In genomic region chr6:34722451-34722850, GRCh38 we compare ENCODE assay signal across 20 cellular contexts. TPM values are rescaled to one million over a fixed set of nuclear protein-coding genes. Genes with fewer than 3 reads are reported as not detected.
DNase-seq lines count a peak whose midpoint lies in the region; ATAC-seq, FAIRE-seq and TF ChIP-seq lines count a peak whose summit lies in the region.
"Had no signal": no experiment of that assay in that cellular context is flagged by ENCODE, and none has a peak within 500 bp of the region (broad histone marks: within the 10 kb centered on the region; RNA-seq: fewer than 3 reads in every experiment).

No MANE protein-coding gene starts in this region.

- H2BK15ac ChIP-seq in H9 (ENCODE audit: low read depth, low read length): no peak overlapping the region
- H2BK15ac ChIP-seq in mesenchymal stem cell (ENCODE audit: low read depth, poor library complexity, severe bottlenecking): no peak overlapping the region

- H3K4me1 Mint-ChIP-seq in H9 (peaks cover 20 to 30% of the 10 kb centered on the region in 2 experiments), WTC11 (peaks cover 27% of the 10 kb centered on the region), type B pancreatic cell (ENCODE audit: unreplicated experiment) (peaks cover 17% of the 10 kb centered on the region)

- H3K9me3 ChIP-seq in H9 (ENCODE audit: control insufficient read depth, low read depth, low read length) (no peaks in the 10 kb centered on the region), mesenchymal stem cell (ENCODE audit: control insufficient read depth, low read length) (peaks cover 2% of the 10 kb centered on the region), pancreas (no peaks in the 10 kb centered on the region), heart left ventricle (no peaks in the 10 kb centered on the region)

- POLR2A ChIA-PET in WTC11 (lab: Charles Lee): interaction anchor here (0.7 kb wide), 1 partner anchor 422 kb away, joined by 5 read pairs; no protein-coding TSS in a partner anchor

- H2BK120ac ChIP-seq in H9 (ENCODE audit: low read depth, low read length, poor library complexity, severe bottlenecking): no peak overlapping the region
- no peak overlapping the region for H2BK120ac ChIP-seq in mesenchymal stem cell (ENCODE audit: low read depth, low read length)

- H3K79me2 ChIP-seq in H9 (ENCODE audit: insufficient read depth, low read length): no peaks in the 10 kb centered on the region

- H2AK5ac ChIP-seq in H9 (ENCODE audit: insufficient read length, low read length) (no peak overlapping the region), mesenchymal stem cell (ENCODE audit: low read length, severe bottlenecking) (no peak overlapping the region)

- H3K79me1 ChIP-seq in H9 (ENCODE audit: insufficient read depth, low read depth, low read length, poor library complexity, severe bottlenecking) (no peaks in the 10 kb centered on the region), mesenchymal stem cell (replicated peaks; ENCODE audit: low read length, poor library complexity, severe bottlenecking) (no peaks in the 10 kb centered on the region)

- no peak overlapping the region for H2AFZ ChIP-seq in H9 (ENCODE audit: low read length)
- no peak overlapping the region for H2AFZ ChIP-seq in mesenchymal stem cell (ENCODE audit: low read depth, low read length)

- no peaks in the 10 kb centered on the region; the same call in 1 of the 2 replicates for H3K27me3 Mint-ChIP-seq in H9 (ENCODE audit: low read depth)
- no peaks in the 10 kb centered on the region; the same call in 1 of the 2 replicates for H3K27me3 Mint-ChIP-seq in WTC11 (ENCODE audit: low read depth)
- no peaks in the 10 kb centered on the region for H3K27me3 Mint-ChIP-seq in type B pancreatic cell

- H4K20me1 ChIP-seq in H9 (ENCODE audit: control insufficient read depth, insufficient read depth, insufficient read length): no peaks in the 10 kb centered on the region

- H3K27me3 ChIP-seq in H9 (ENCODE audit: insufficient read depth, low read length) (no peaks in the 10 kb centered on the region), mesenchymal stem cell (ENCODE audit: control insufficient read depth in 1 of 2, insufficient read depth in 1 of 2, low read length in 2 of 2) (no peaks in the 10 kb centered on the region), pancreas (no peaks in the 10 kb centered on the region), heart left ventricle (no peaks in the 10 kb centered on the region)

- H3K4ac ChIP-seq in H9 (ENCODE audit: low read depth, low read length): no peak overlapping the region
- H3K4ac ChIP-seq in mesenchymal stem cell (ENCODE audit: low read depth in 1 of 2, low read length in 2 of 2): peak overlapping the region in 1 of 2 experiments; percentile 51

- WGBS in H9 (ENCODE audit: extremely low coverage, insufficient read length, low lambda C conversion rate): no CpG with 5 or more reads among the region's 8 CpGs
- 96% methylated on average over 8 of the region's 8 CpGs for WGBS in mesenchymal stem cell
- WGBS in pancreas, 2 donors: 78 to 83% methylated on average over 8 of the region's 8 CpGs
- WGBS in heart left ventricle, 4 donors: 85 to 88% (median 86%) methylated on average over 8 of the region's 8 CpGs

- H3K4me2 ChIP-seq in H9 (ENCODE audit: insufficient read depth, insufficient read length, low read length): no peak overlapping the region
- H3K4me2 ChIP-seq in mesenchymal stem cell (ENCODE audit: low read length, poor library complexity, severe bottlenecking): no peak overlapping the region
- H3K4me2 ChIP-seq: KMS-11 had no signal

- CTCF ChIA-PET in WTC11 (lab: Charles Lee): no interaction called here

- no peak overlapping the region for H4K5ac ChIP-seq in H9 (ENCODE audit: insufficient read length, low read depth, low read length)

- no peak for FAIRE-seq in pancreas (lab: Jason Lieb, UNC)
- FAIRE-seq: GM12892, GM19239 had no signal

- H3K9ac ChIP-seq in H9 (ENCODE audit: extremely low read depth, insufficient read length, low read length): no peak overlapping the region
- no peak overlapping the region for H3K9ac ChIP-seq in mesenchymal stem cell (ENCODE audit: low read length)
- H3K9ac ChIP-seq: GM23248, KMS-11 had no signal

- H3K23me2 ChIP-seq in H9 (ENCODE audit: insufficient read length, low read depth, low read length, poor library complexity, severe bottlenecking): no peaks in the 10 kb centered on the region

- no peak overlapping the region for H3K23ac ChIP-seq in H9 (ENCODE audit: insufficient read length, low read depth, low read length)
- no peak overlapping the region for H3K23ac ChIP-seq in mesenchymal stem cell (ENCODE audit: low read length in 2 of 2)

- TF ChIP-seq POLR2A in heart left ventricle (IDR thresholded peaks at IDR 0.05): no peak

- H3K27ac ChIP-seq in H9 (ENCODE audit: insufficient read length, low read depth, low read length) (no peak overlapping the region), mesenchymal stem cell (ENCODE audit: low read length, poor library complexity, severe bottlenecking) (no peak overlapping the region), pancreas (no peak overlapping the region), heart left ventricle (no peak overlapping the region)
- H3K27ac ChIP-seq: GM23248, HL-60 had no signal

- no peak for TF ChIP-seq CTCF in H9 (conservative IDR thresholded peaks at IDR 0.05)
- TF ChIP-seq CTCF in WTC11 (IDR thresholded peaks at IDR 0.05): no peak
- no peak for TF ChIP-seq CTCF in type B pancreatic cell (conservative IDR thresholded peaks at IDR 0.05)
- no peak for TF ChIP-seq CTCF in pancreas (IDR thresholded peaks at IDR 0.05)
- no peak for TF ChIP-seq CTCF in foreskin fibroblast (IDR thresholded peaks at IDR 0.05; ENCODE audit: low read depth, low read length)
- no peak for TF ChIP-seq CTCF in heart left ventricle (IDR thresholded peaks at IDR 0.05)

- H2BK5ac ChIP-seq in H9 (ENCODE audit: insufficient read length, low read length) (no peak overlapping the region), mesenchymal stem cell (ENCODE audit: low read depth, low read length, poor library complexity, severe bottlenecking) (no peak overlapping the region)

- H3K4me3 ChIP-seq in mesenchymal stem cell (ENCODE audit: insufficient read depth in 1 of 2, low read depth in 1 of 2, low read length in 2 of 2) (no peak overlapping the region), pancreas (no peak overlapping the region), foreskin fibroblast (ENCODE audit: low read depth in 1 of 2, low read length in 2 of 2) (no peak overlapping the region), heart left ventricle (no peak overlapping the region)
- H3K4me3 ChIP-seq: GM23248, HAP-1 had no signal

- no peak overlapping the region for H4K8ac ChIP-seq in H9 (replicated peaks; ENCODE audit: insufficient read length, low read depth, low read length)
- H4K8ac ChIP-seq in mesenchymal stem cell (ENCODE audit: low read length): no peak overlapping the region

- no peak overlapping the region for H2BK20ac ChIP-seq in H9 (ENCODE audit: low read depth, low read length, poor library complexity, severe bottlenecking)

- peak overlapping the region; percentile 53 for H3T11ph ChIP-seq in H9 (ENCODE audit: low read length)

- no peak overlapping the region for H3K4me3 Mint-ChIP-seq in H9
- H3K4me3 Mint-ChIP-seq in WTC11: no peak overlapping the region
- peak overlapping the region; percentile 53 for H3K4me3 Mint-ChIP-seq in type B pancreatic cell
- H3K4me3 Mint-ChIP-seq: CD14-positive monocyte; CD8-positive, alpha-beta T cell; HFFc6 had no signal

- DNase-seq in H9: no peak
- DNase-seq in WTC11 (ENCODE audit: low spot score): no peak
- DNase-seq in mesenchymal stem cell: no peak
- no peak for DNase-seq in type B pancreatic cell (ENCODE audit: extremely low spot score, unreplicated experiment)
- DNase-seq in pancreas: no peak
- DNase-seq in foreskin fibroblast: no peak
- no peak for DNase-seq in putamen (ENCODE audit: low spot score)
- DNase-seq in heart left ventricle: no peak
- DNase-seq: CD8-positive, alpha-beta T cell; COR-L47; DND-41; GDM1; GM23248 had no signal

- H2BK12ac ChIP-seq in H9 (ENCODE audit: insufficient read length, low read depth, low read length) (no peak overlapping the region), mesenchymal stem cell (ENCODE audit: low read length in 2 of 2) (peak overlapping the region in 1 of 2 experiments; percentile 66)

- H3K36me3 ChIP-seq in mesenchymal stem cell (ENCODE audit: control insufficient read depth in 1 of 2, insufficient read depth in 2 of 2, low read depth in 1 of 2, low read length in 2 of 2) (no peaks in the 10 kb centered on the region), pancreas (no peaks in the 10 kb centered on the region), heart left ventricle (no peaks in the 10 kb centered on the region)
- H3K36me3 ChIP-seq: HAP-1 had no signal

- intact Hi-C loops in pancreas (cut with DNase I) (no loop called here), heart left ventricle (cut with DNase I) (no loop called here)

- peaks cover 0 to 5% (median 5%) of the 10 kb centered on the region in 3 experiments; a peak in 5 of 7 replicates for H3K36me3 Mint-ChIP-seq in H9 (ENCODE audit: insufficient read depth in 1 of 3, low read depth in 3 of 3)
- peaks cover 5% of the 10 kb centered on the region; the same call in 1 of the 2 replicates for H3K36me3 Mint-ChIP-seq in WTC11
- H3K36me3 Mint-ChIP-seq in type B pancreatic cell: no peaks in the 10 kb centered on the region
- H3K36me3 Mint-ChIP-seq: CD14-positive monocyte; CD8-positive, alpha-beta T cell had no signal

- H3K4me1 ChIP-seq in H9 (ENCODE audit: insufficient read depth, low read length) (peaks cover 2% of the 10 kb centered on the region; the same call in 1 of the 2 replicates), mesenchymal stem cell (ENCODE audit: control insufficient read depth, insufficient read depth, low read depth, low read length) (no peaks in the 10 kb centered on the region), pancreas (no peaks in the 10 kb centered on the region), heart left ventricle (no peaks in the 10 kb centered on the region)

- H3K18ac ChIP-seq in H9 (ENCODE audit: insufficient read length, low read depth, low read length) (no peak overlapping the region), mesenchymal stem cell (ENCODE audit: low read depth in 1 of 2, low read length in 2 of 2) (peak overlapping the region; percentile 53 to 57)

- H3K27ac Mint-ChIP-seq in H9 (peak overlapping the region in 2 of 3 experiments; percentile 77 to 83; a peak in 3 of 7 replicates), WTC11 (peak overlapping the region; percentile 83; the same call in 1 of the 2 replicates), type B pancreatic cell (peak overlapping the region; percentile 86)
- H3K27ac Mint-ChIP-seq: CD8-positive, alpha-beta T cell had no signal

- H4K91ac ChIP-seq in H9 (ENCODE audit: insufficient read length, low read depth, low read length): no peak overlapping the region
- no peak overlapping the region for H4K91ac ChIP-seq in mesenchymal stem cell (ENCODE audit: low read length)

- H3K14ac ChIP-seq in H9 (ENCODE audit: insufficient read depth, low read length) (no peak overlapping the region), mesenchymal stem cell (ENCODE audit: low read length in 2 of 2) (no peak overlapping the region)

- H3K56ac ChIP-seq in H9 (ENCODE audit: insufficient read length, low read depth, low read length): no peak overlapping the region

- ATAC-seq in WTC11 (no peak), pancreas (no peak), heart left ventricle (no peak)
- ATAC-seq: CD8-positive, alpha-beta T cell had no signal

- H3K9me3 Mint-ChIP-seq in H9 (peaks cover 6 to 8% of the 10 kb centered on the region in 2 experiments), WTC11 (peaks cover 6% of the 10 kb centered on the region), type B pancreatic cell (no peaks in the 10 kb centered on the region)

RNA-seq across cellular contexts. Expression of gene ILRUN, which starts 25.9 kb away (rescaled TPM):
- total RNA-seq in H9 (2021): 63.7 and 64.6 TPM in 2 replicates
- total RNA-seq in WTC11 (2021): 60.4 to 75.5 TPM (median 63.9 TPM) in 3 replicates
- 36.6 TPM for polyA plus RNA-seq in mesenchymal stem cell (2013, experiment 1 of 2)
- polyA plus RNA-seq in mesenchymal stem cell (2013, experiment 2 of 2): 37.6 TPM
- total RNA-seq in type B pancreatic cell (ENCODE audit: low replicate concordance): 60.3 and 83.4 TPM in 2 replicates
- 10 to 100 TPM; 18.7 to 32.9 (median 25.2) TPM for total RNA-seq in pancreas
- 10 to 100 TPM; 14.6 to 16.7 TPM for polyA plus RNA-seq in pancreas
- 100 to 1,000 TPM in 8 of 9 donors, 10 to 100 TPM in 1; 91.2 to 191 (median 116) TPM for total RNA-seq in heart left ventricle
- polyA plus RNA-seq in heart left ventricle: 100 to 1,000 TPM in 1 of 2 donors, 10 to 100 TPM in 1; 95.4 to 150 TPM

RNA-seq across cellular contexts. Expression of gene SNRPC, which starts 34.9 kb away (rescaled TPM):
- total RNA-seq in H9 (2021) (204 and 216 TPM in 2 replicates), WTC11 (2021) (182 to 194 TPM (median 191 TPM) in 3 replicates), type B pancreatic cell (ENCODE audit: low replicate concordance) (109 and 134 TPM in 2 replicates), pancreas (10 to 100 TPM; 18.6 to 39.7 (median 28.7) TPM), heart left ventricle (100 to 1,000 TPM; 122 to 223 (median 148) TPM)
- 147 TPM for polyA plus RNA-seq in mesenchymal stem cell (2013, experiment 1 of 2)
- polyA plus RNA-seq in mesenchymal stem cell (2013, experiment 2 of 2): 153 TPM
- polyA plus RNA-seq in pancreas (10 to 100 TPM; 49.0 to 73.3 TPM), heart left ventricle (100 to 1,000 TPM; 210 to 286 TPM)
